23 cellular contexts compared by ENCODE assay signal in the genomic region with DNA sequence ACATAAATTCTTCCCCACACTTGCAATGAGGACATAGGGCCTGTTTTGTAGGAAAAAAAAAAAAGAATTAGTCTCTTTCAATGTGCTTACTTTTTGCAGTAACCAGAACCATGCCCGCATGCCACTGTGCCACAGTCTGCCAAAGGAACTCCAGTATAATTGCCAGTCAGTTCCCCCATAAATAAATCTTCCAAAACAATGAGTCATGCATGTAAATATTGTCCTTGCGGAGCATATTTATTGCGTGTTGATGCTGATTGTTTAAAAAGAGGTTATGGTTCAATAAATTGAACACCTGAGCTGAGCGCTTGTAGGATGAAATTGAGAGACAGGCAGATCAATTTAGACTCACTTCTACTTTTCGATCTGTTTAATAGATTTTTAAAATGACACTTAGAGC.
DNase-seq lines count a peak whose midpoint lies in the region.
"Had no signal": no experiment of that assay in that cellular context is flagged by ENCODE, and none has a peak within 500 bp of the region (broad histone marks: within the 10 kb centered on the region; RNA-seq: fewer than 3 reads in every experiment).

No MANE protein-coding gene starts in this region.

- DNase-seq in DMS79 (lab: John Stamatoyannopoulos, UW) = peak; percentile 16
- peak; percentile 72 for DNase-seq in NCI-H128 (lab: John Stamatoyannopoulos, UW; ENCODE audit: unreplicated experiment)
- peak; percentile 86 for DNase-seq in NCI-H345 (lab: John Stamatoyannopoulos, UW)
- DNase-seq in SW480 (ENCODE audit: low spot score) = peak; percentile 61
- no peak for DNase-seq in HCEC 1CT
- no peak for DNase-seq in T-helper 9 cell
- no peak for DNase-seq in stimulated activated CD4-positive, alpha-beta T cell treated with anti-CD3 and anti-CD28 coated beads, Interleukin-2, amount 100 ng/mL, for 48 hours
- DNase-seq: activated CD4-positive, alpha-beta T cell treated with anti-CD3 and anti-CD28 coated beads for 1 hour; amygdala; brain microvascular endothelial cell; Calu3; dorsolateral prefrontal cortex; foreskin fibroblast; H7; KBM-7; left ventricle myocardium inferior; MG63; NCI-H1694; NCI-H446 treated with DMSO at 0.1 percent for 48 hours; PC-9; small intestine; stimulated activated naive CD4-positive, alpha-beta T cell treated with Interleukin-2 at 50 U/mL for 16 hours; upper lobe of right lung had no signal

Comparison
In these comparisons a context has a peak if more than half of its experiments do, and no peak if none do; other contexts are left out.
1. DNase-seq: peak in DMS79 (single experiment), NCI-H128 (single experiment), NCI-H345 (single experiment) and SW480 (single experiment); none in HCEC 1CT (single experiment), T-helper 9 cell (single experiment) and stimulated activated CD4-positive, alpha-beta T cell treated with anti-CD3 and anti-CD28 coated beads, Interleukin-2, amount 100 ng/mL, for 48 hours (0 of 2).